Comparison of ENCODE assay signal across 8 cellular contexts in the genomic region with DNA sequence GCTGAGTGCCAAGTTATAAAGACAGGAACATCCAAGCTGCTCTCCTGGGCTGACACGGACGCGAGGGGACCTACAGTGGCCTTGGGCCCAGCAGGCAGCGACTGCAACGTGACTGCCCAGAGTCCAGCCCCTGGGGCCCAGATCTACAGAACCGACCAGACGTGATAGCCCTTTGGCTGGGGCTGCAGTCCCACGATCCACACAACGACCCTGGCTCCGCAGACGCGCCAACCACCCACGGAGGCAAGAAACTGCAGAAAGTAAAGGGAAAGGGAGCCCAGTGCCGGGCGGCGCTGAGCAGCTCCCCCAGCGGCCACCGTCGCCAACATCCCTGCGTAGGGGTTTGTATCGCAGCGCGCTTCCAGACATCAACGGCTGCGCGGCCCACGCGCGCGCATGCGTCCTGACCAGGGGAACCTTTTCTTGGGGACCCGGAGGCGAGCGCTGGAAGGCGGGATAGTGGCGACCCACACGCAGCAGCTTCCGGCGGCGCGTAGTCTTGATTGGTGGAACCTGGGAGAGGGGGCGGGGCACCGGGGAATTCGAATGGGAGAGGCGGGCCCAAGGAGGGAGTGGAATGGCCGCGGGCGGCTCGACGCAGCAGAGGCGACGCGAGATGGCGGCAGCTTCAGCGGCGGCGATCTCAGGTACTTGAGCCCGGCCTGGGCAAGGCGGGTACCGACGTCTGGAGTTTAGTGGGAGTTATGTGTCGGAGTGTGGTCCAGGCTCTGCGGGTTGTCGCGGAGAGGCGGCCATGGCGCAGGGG. TPM values are rescaled to one million over a fixed set of nuclear protein-coding genes. Genes with fewer than 3 reads are reported as not detected.
DNase-seq lines count a peak whose midpoint lies in the region; ATAC-seq lines count a peak whose summit lies in the region.

TSS of gene KIF22 (plus strand) at position 569 of the 766 bp plus-strand sequence. CDS start at position 578, 9 bp downstream.

- ATAC-seq in GM19372 (IDR thresholded peaks at IDR 0.05; ENCODE audit: low read depth, unreplicated experiment) (peak; percentile 92), HG03558 (IDR thresholded peaks at IDR 0.05; ENCODE audit: extremely low read depth, unreplicated experiment) (peak; percentile 73), left lobe of liver (peak; percentile 96)

- DNase-seq in CD1c-positive myeloid dendritic cell (ENCODE audit: extremely low spot score), result peak; percentile 100
- DNase-seq in NCI-H748 (lab: John Stamatoyannopoulos, UW; ENCODE audit: unreplicated experiment), result peak; percentile 97
- peak; percentile 100 for DNase-seq in activated CD4-positive, alpha-beta T cell treated with anti-CD3 and anti-CD28 coated beads, Interleukin-2, amount 50 U/mL, for 1 hour
- DNase-seq in dedifferentiated amniotic fluid mesenchymal stem cell (ENCODE audit: extremely low spot score), result peak; percentile 98
- DNase-seq in left lobe of liver (ENCODE audit: low spot score), result peak; percentile 99
- DNase-seq in stimulated activated CD4-positive, alpha-beta T cell treated with anti-CD3 and anti-CD28 coated beads, Interleukin-2, amount 100 ng/mL, for 4 hours (ENCODE audit: low read depth), result peak; percentile 99

RNA-seq across cellular contexts. Expression of gene KIF22, which starts in this region (rescaled TPM):
- total RNA-seq in left lobe of liver, result 27.2 TPM

Comparison
In these comparisons a context has a peak if more than half of its experiments do, and no peak if none do; other contexts are left out.
1. Peak in every context shown above with its lines: DNase-seq and ATAC-seq.